Comparison of ENCODE assay signal across 35 cellular contexts in genomic region chr15:34114215-34114614, GRCh38.
"Had no signal": no experiment of that assay in that cellular context is flagged by ENCODE, and none has a peak within 500 bp of the region (broad histone marks: within the 10 kb centered on the region; RNA-seq: fewer than 3 reads in every experiment).

No MANE protein-coding gene starts in this region.

- H3K27ac ChIP-seq: KMS-11 had no signal

- H3K9ac ChIP-seq: KMS-11 had no signal

- H3K36me3 ChIP-seq: MG63 had no signal

- H3K27me3 ChIP-seq: MG63 had no signal

- H3K4me2 ChIP-seq: KMS-11 had no signal

- H3K9me3 ChIP-seq: MG63 had no signal

- DNase-seq: Karpas-422, Kasumi-1, KG1, MG63, MM.1S, MV-4-11, NCI-H1048, NCI-H1092, NCI-H1092 treated with DMSO at 0.1 percent for 48 hours, NCI-H1105, NCI-H1105 treated with DMSO at 0.1 percent for 48 hours, NCI-H1417, NCI-H1417 treated with DMSO at 0.1 percent for 48 hours, NCI-H1436, NCI-H1436 treated with DMSO at 0.1 percent for 48 hours, NCI-H146, NCI-H1694, NCI-H1694 treated with DMSO at 0.1 percent for 48 hours, NCI-H187, NCI-H187 treated with DMSO at 0.1 percent for 48 hours, NCI-H1930, NCI-H2029, NCI-H2029 treated with DMSO at 0.1 percent for 48 hours, NCI-H2081, NCI-H2081 treated with DMSO at 0.1 percent for 48 hours, NCI-H2107, NCI-H2171, NCI-H2171 treated with DMSO at 0.1 percent for 48 hours, NCI-H2227 treated with DMSO at 0.1 percent for 48 hours, NCI-H226, NCI-H345, NCI-H446, NCI-H446 treated with DMSO at 0.1 percent for 48 hours, NCI-H510A had no signal

- H3K4me3 ChIP-seq: MG63 had no signal
